In genomic region chr4:150178161-150178560, GRCh38 we compare ENCODE assay signal across 19 cellular contexts.
A peak's percentile ranks its signal among the peaks of the same experiment; 100 is the strongest.
DNase-seq lines count a peak whose midpoint lies in the region; TF ChIP-seq lines count a peak whose summit lies in the region.
"Had no signal": no experiment of that assay in that cellular context is flagged by ENCODE, and none has a peak within 500 bp of the region (broad histone marks: within the 10 kb centered on the region; RNA-seq: fewer than 3 reads in every experiment).

No MANE protein-coding gene starts in this region.

- H4K20me1 ChIP-seq in osteoblast (ENCODE audit: insufficient read depth, low read length) (no peaks in the 10 kb centered on the region), OCI-LY7 (ENCODE audit: insufficient read depth, low read length) (no peaks in the 10 kb centered on the region)

- CTCF ChIA-PET in OCI-LY7 (lab: Charles Lee; ENCODE audit: unreplicated experiment) = no interaction called here

- POLR2A ChIA-PET in OCI-LY7 (lab: Charles Lee) = interaction anchor here (0.5 to 0.7 kb wide), 3 partner anchors 120 to 162 kb away, joined by 3 to 7 read pairs (median 3); no protein-coding TSS in a partner anchor

- no peaks in the 10 kb centered on the region for H3K9me3 ChIP-seq in osteoblast (ENCODE audit: low read depth, low read length)
- no peaks in the 10 kb centered on the region for H3K9me3 ChIP-seq in OCI-LY7 (ENCODE audit: low read length)
- H3K9me3 ChIP-seq: lower lobe of right lung, SJSA1, transverse colon had no signal

- H2AFZ ChIP-seq in osteoblast (ENCODE audit: low read length) (no peak overlapping the region), OCI-LY7 (ENCODE audit: low read length) (no peak overlapping the region)

- BruUV-seq in OCI-LY7 (replicated peaks; lab: Mats Ljungman, UMichigan) = no TSS peak

- H3K4me3 ChIP-seq in osteoblast (ENCODE audit: insufficient read depth, low read length) = no peak overlapping the region
- H3K4me3 ChIP-seq in OCI-LY7 (ENCODE audit: low read depth, low read length, poor library complexity, severe bottlenecking) = no peak overlapping the region
- H3K4me3 ChIP-seq: cardiac muscle cell, lower lobe of right lung, SJSA1, transverse colon had no signal

- no peak for TF ChIP-seq CTCF in osteoblast (IDR thresholded peaks at IDR 0.05; ENCODE audit: extremely low read depth, low read depth, low read length)
- no peak for TF ChIP-seq CTCF in OCI-LY7 (conservative IDR thresholded peaks at IDR 0.05; ENCODE audit: low read length)

- no peaks in the 10 kb centered on the region for H3K27me3 ChIP-seq in osteoblast (ENCODE audit: insufficient read depth, low read length)
- H3K27me3 ChIP-seq: cardiac muscle cell, SJSA1, transverse colon had no signal

- H3K79me2 ChIP-seq in osteoblast (ENCODE audit: insufficient read depth, low read length) (peaks cover 14% of the 10 kb centered on the region), OCI-LY7 (ENCODE audit: insufficient read depth, low read depth, low read length) (no peaks in the 10 kb centered on the region)

- intact Hi-C loops in OCI-LY7 (cut with micrococcal nuclease; ENCODE audit: unreplicated experiment) = no loop called here

- H3K4me2 ChIP-seq in osteoblast (ENCODE audit: insufficient read depth, low read length) = no peak overlapping the region
- no peak overlapping the region for H3K4me2 ChIP-seq in OCI-LY7 (ENCODE audit: low read length)

- DNase-seq in EL (peak; percentile 52), NCI-H526 treated with DMSO at 0.1 percent for 48 hours (lab: John Stamatoyannopoulos, UW) (peak; percentile 68), dedifferentiated amniotic fluid mesenchymal stem cell (ENCODE audit: extremely low spot score) (peak; percentile 72), osteoblast (ENCODE audit: insufficient read length, low spot score, missing footprints) (peak; percentile 57), OCI-LY7 (ENCODE audit: low spot score) (no peak), superior temporal gyrus (ENCODE audit: extremely low spot score) (no peak), midbrain (lab: John Stamatoyannopoulos, UW) (no peak)
- no peak for DNase-seq in central memory CD4-positive, alpha-beta T cell
- DNase-seq: activated CD4-positive, alpha-beta T cell treated with anti-CD3 and anti-CD28 coated beads, Interleukin-2, amount 50 U/mL, for 1 hour; GOT3; hippocampal formation; lower lobe of right lung; NCI-H2107; stimulated activated CD4-positive, alpha-beta T cell treated with anti-CD3 and anti-CD28 coated beads, Interleukin-4, amount 100 ng/mL, for 4 hours; T-helper 2 cell; transverse colon had no signal

- H3K36me3 ChIP-seq in osteoblast (ENCODE audit: insufficient read depth, low read length) (no peaks in the 10 kb centered on the region), OCI-LY7 (ENCODE audit: insufficient read depth, low read length) (no peaks in the 10 kb centered on the region)
- H3K36me3 ChIP-seq: cardiac muscle cell, lower lobe of right lung, SJSA1, transverse colon had no signal

- no peaks in the 10 kb centered on the region for H3K9me2 ChIP-seq in OCI-LY7 (ENCODE audit: insufficient read depth, low read length)

- peaks cover 35% of the 10 kb centered on the region for H3K4me1 ChIP-seq in osteoblast (ENCODE audit: insufficient read depth, low read length)
- no peaks in the 10 kb centered on the region for H3K4me1 ChIP-seq in OCI-LY7 (ENCODE audit: insufficient read depth, low read length, poor library complexity, severe bottlenecking)
- H3K4me1 ChIP-seq: SJSA1 had no signal

- H3K27ac ChIP-seq in osteoblast (ENCODE audit: low read depth, low read length) (no peak overlapping the region), OCI-LY7 (ENCODE audit: low read depth, low read length, poor library complexity, severe bottlenecking) (no peak overlapping the region)
- H3K27ac ChIP-seq: cardiac muscle cell, lower lobe of right lung, SJSA1, transverse colon, VCaP had no signal

Comparison
In these comparisons a context has a peak if more than half of its experiments do, and no peak if none do; other contexts are left out.
1. DNase-seq: peak in EL (single experiment), NCI-H526 treated with DMSO at 0.1 percent for 48 hours (single experiment), dedifferentiated amniotic fluid mesenchymal stem cell (single experiment) and osteoblast (single experiment); none in OCI-LY7 (single experiment), central memory CD4-positive, alpha-beta T cell (single experiment), superior temporal gyrus (single experiment) and midbrain (single experiment).